ENCODE assay signal across 15 cellular contexts in genomic region chr6:78598966-78599365, GRCh38.
A peak's percentile ranks its signal among the peaks of the same experiment; 100 is the strongest.
DNase-seq lines count a peak whose midpoint lies in the region; ATAC-seq and TF ChIP-seq lines count a peak whose summit lies in the region.
"Had no signal": no experiment of that assay in that cellular context is flagged by ENCODE, and none has a peak within 500 bp of the region (broad histone marks: within the 10 kb centered on the region; RNA-seq: fewer than 3 reads in every experiment).

No MANE protein-coding gene starts in this region.

- TF ChIP-seq POLR2A in esophagus squamous epithelium (IDR thresholded peaks at IDR 0.05) = no peak

- intact Hi-C loops in Panc1 (cut with micrococcal nuclease; ENCODE audit: unreplicated experiment) (no loop called here), esophagus squamous epithelium (cut with DNase I) (no loop called here)

- H3K27ac ChIP-seq in Panc1 (ENCODE audit: low read length) (no peak overlapping the region), esophagus squamous epithelium (no peak overlapping the region)
- H3K27ac ChIP-seq: spleen had no signal

- ATAC-seq in Panc1 = peak; percentile 63
- ATAC-seq in omental fat pad (ENCODE audit: low FRiP score) = peak; percentile 83
- ATAC-seq: stimulated activated effector memory CD8-positive, alpha-beta T cell treated with anti-CD3 and anti-CD28 coated beads, Interleukin-12 subunit alpha, Interleukin-12 subunit beta, amount 100 ng/mL, for 72 hours had no signal

- in situ Hi-C loops in Panc1 (cut with HindIII; ENCODE audit: low pct_unique_long_range_greater_than_20kb, low sequenced_read_pairs) = no loop called here

- no peaks in the 10 kb centered on the region for H3K4me1 ChIP-seq in Panc1 (ENCODE audit: control insufficient read depth, insufficient read depth, low read length)
- H3K4me1 ChIP-seq in esophagus squamous epithelium = no peaks in the 10 kb centered on the region
- H3K4me1 ChIP-seq: HAP-1, spleen had no signal

- no TSS peak for BruUV-seq in Panc1 (replicated peaks; lab: Mats Ljungman, UMichigan)

- no peaks in the 10 kb centered on the region for H3K9me3 ChIP-seq in Panc1 (ENCODE audit: control insufficient read depth, insufficient read depth, low read depth, low read length)
- no peaks in the 10 kb centered on the region for H3K9me3 ChIP-seq in esophagus squamous epithelium
- H3K9me3 ChIP-seq: HAP-1, spleen had no signal

- TF ChIP-seq CTCF in Panc1 (IDR thresholded peaks at IDR 0.05) (no peak), epithelial cell of proximal tubule (conservative IDR thresholded peaks at IDR 0.05; ENCODE audit: low read depth, low read length) (no peak), omental fat pad (IDR thresholded peaks at IDR 0.05) (no peak), esophagus squamous epithelium (IDR thresholded peaks at IDR 0.05) (no peak)

- DNase-seq in ELR (ENCODE audit: low read depth) = peak; percentile 98
- peak; percentile 69 for DNase-seq in Panc1 (ENCODE audit: low read depth, low spot score)
- peak; percentile 99 for DNase-seq in epithelial cell of proximal tubule (ENCODE audit: low read depth)
- DNase-seq in omental fat pad (ENCODE audit: low spot score) = no peak
- DNase-seq in esophagus squamous epithelium (lab: John Stamatoyannopoulos, UW) = no peak
- DNase-seq in activated CD8-positive, alpha-beta memory T cell treated with anti-CD3 and anti-CD28 coated beads for 24 hours = no peak
- no peak for DNase-seq in SKM-1 (lab: John Stamatoyannopoulos, UW; ENCODE audit: unreplicated experiment)
- DNase-seq in GF-D8 (lab: John Stamatoyannopoulos, UW) = no peak
- DNase-seq: activated B cell treated with CpG ODN at 0.5 μM for 24 hours; activated naive CD4-positive, alpha-beta T cell treated with Interleukin-2 at 50 U/mL for 16 hours; midbrain; NCI-H187 treated with DMSO at 0.1 percent for 48 hours had no signal

- H3K27me3 ChIP-seq in Panc1 (ENCODE audit: control insufficient read depth, insufficient read depth, low read length) (no peaks in the 10 kb centered on the region), esophagus squamous epithelium (no peaks in the 10 kb centered on the region)
- H3K27me3 ChIP-seq: spleen had no signal

- no peaks in the 10 kb centered on the region for H3K36me3 ChIP-seq in Panc1 (ENCODE audit: control insufficient read depth, insufficient read depth, low read length)
- no peaks in the 10 kb centered on the region for H3K36me3 ChIP-seq in esophagus squamous epithelium
- H3K36me3 ChIP-seq: HAP-1, spleen had no signal

- POLR2A ChIA-PET in Panc1 (lab: Charles Lee) = no interaction called here

- WGBS in esophagus squamous epithelium, 2 donors = 10 to 11% methylated on average over 1 of the region's 1 CpG

- CTCF ChIA-PET in Panc1 (lab: Charles Lee) = no interaction called here

- no peak overlapping the region for H3K4me3 ChIP-seq in Panc1 (ENCODE audit: low read depth in 2 of 2, low read length in 2 of 2)
- H3K4me3 ChIP-seq in epithelial cell of proximal tubule (ENCODE audit: low read depth, low read length) = no peak overlapping the region
- H3K4me3 ChIP-seq in esophagus squamous epithelium = no peak overlapping the region
- H3K4me3 ChIP-seq: HAP-1, spleen had no signal

Comparison
In these comparisons a context has a peak if more than half of its experiments do, and no peak if none do; other contexts are left out.
1. DNase-seq: peak in ELR (single experiment), Panc1 (single experiment) and epithelial cell of proximal tubule (single experiment); none in omental fat pad (single experiment), esophagus squamous epithelium (single experiment), activated CD8-positive, alpha-beta memory T cell treated with anti-CD3 and anti-CD28 coated beads for 24 hours (single experiment), SKM-1 (single experiment) and GF-D8 (single experiment).